In genomic region chr1:151164732-151165280, GRCh38 we compare ENCODE assay signal across 1 cellular context.
TF ChIP-seq lines count a peak whose summit lies in the region.

No MANE protein-coding gene starts in this region.

TF ChIP-seq in IMR-90, 13 proteins besides CTCF, POLR2A, EP300 and RAD21:
- TF ChIP-seq RFX5 (IDR thresholded peaks at IDR 0.05; ENCODE audit: low read depth, low read length) (no peak), ELK1 (IDR thresholded peaks at IDR 0.05; ENCODE audit: borderline replicate concordance, low read depth, low read length) (no peak), FOS (IDR thresholded peaks at IDR 0.05; ENCODE audit: low read depth, low read length) (no peak), CEBPB (IDR thresholded peaks at IDR 0.05; ENCODE audit: low read depth, low read length) (peak; percentile 78), CHD1 (IDR thresholded peaks at IDR 0.05; ENCODE audit: low read depth, low read length) (no peak), RCOR1 (IDR thresholded peaks at IDR 0.05; ENCODE audit: insufficient replicate concordance, low read length) (no peak)
